9 cellular contexts compared by ENCODE assay signal in the genomic region with DNA sequence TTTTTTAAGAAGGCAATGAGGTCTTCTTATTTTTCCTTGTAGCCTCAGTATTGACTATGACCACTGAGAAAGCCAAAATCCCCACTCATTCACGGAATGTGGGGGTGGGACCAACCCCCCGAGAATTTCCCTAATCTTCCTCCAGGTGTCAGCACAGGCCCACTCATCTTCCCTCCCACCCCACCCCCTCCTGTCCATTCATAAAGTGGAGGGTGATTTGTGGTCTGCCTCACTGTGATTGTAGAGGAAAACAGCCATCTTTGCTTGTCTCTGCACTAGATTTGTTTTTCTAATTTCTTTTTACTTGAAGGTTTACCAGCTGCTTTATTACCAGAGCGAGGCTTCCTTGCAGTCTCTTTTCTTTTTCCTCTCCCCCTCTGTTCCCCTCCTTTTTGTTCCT.
DNase-seq lines count a peak whose midpoint lies in the region; ATAC-seq lines count a peak whose summit lies in the region.
"Had no signal": no experiment of that assay in that cellular context is flagged by ENCODE, and none has a peak within 500 bp of the region (broad histone marks: within the 10 kb centered on the region; RNA-seq: fewer than 3 reads in every experiment).

No MANE protein-coding gene starts in this region.

- peaks cover 75% of the 10 kb centered on the region for H3K4me1 Mint-ChIP-seq in activated CD4-positive, alpha-beta T cell treated with anti-CD3 and anti-CD28 coated beads for 36 hours
- peaks cover 21 to 38% (median 33%) of the 10 kb centered on the region in 4 donors for H3K4me1 Mint-ChIP-seq in naive thymus-derived CD8-positive, alpha-beta T cell

- in situ Hi-C loops in KBM-7 (cut with MboI; ENCODE audit: low pct_unique_long_range_greater_than_20kb, low sequenced_read_pairs): no loop called here

- peak overlapping the region; percentile 92 for H3K27ac Mint-ChIP-seq in activated CD4-positive, alpha-beta T cell treated with anti-CD3 and anti-CD28 coated beads for 36 hours
- peak overlapping the region in 6 of 10 donors; percentile 10 to 64 (median 28) for H3K27ac Mint-ChIP-seq in naive thymus-derived CD8-positive, alpha-beta T cell

- no peaks in the 10 kb centered on the region for H3K36me3 Mint-ChIP-seq in activated CD4-positive, alpha-beta T cell treated with anti-CD3 and anti-CD28 coated beads for 36 hours (ENCODE audit: low read depth)
- no peaks in the 10 kb centered on the region for H3K36me3 Mint-ChIP-seq in naive thymus-derived CD8-positive, alpha-beta T cell

- H3K9me3 Mint-ChIP-seq in activated CD4-positive, alpha-beta T cell treated with anti-CD3 and anti-CD28 coated beads for 36 hours (ENCODE audit: low read depth): no peaks in the 10 kb centered on the region
- no peaks in the 10 kb centered on the region for H3K9me3 Mint-ChIP-seq in naive thymus-derived CD8-positive, alpha-beta T cell

- peak overlapping the region; percentile 58 for H3K4me3 Mint-ChIP-seq in activated CD4-positive, alpha-beta T cell treated with anti-CD3 and anti-CD28 coated beads for 36 hours
- peak overlapping the region; percentile 50 to 85 (median 77) for H3K4me3 Mint-ChIP-seq in naive thymus-derived CD8-positive, alpha-beta T cell

- CTCF ChIA-PET in activated CD4-positive, alpha-beta T cell treated with anti-CD3 and anti-CD28 coated beads for 36 hours (lab: Charles Lee): interaction anchor here (0.7 to 2.5 kb wide), 8 partner anchors 33 to 147 kb away, joined by 3 to 12 read pairs (median 3); no protein-coding TSS in a partner anchor

- H3K27me3 Mint-ChIP-seq in activated CD4-positive, alpha-beta T cell treated with anti-CD3 and anti-CD28 coated beads for 36 hours: peaks cover 2% of the 10 kb centered on the region
- H3K27me3 Mint-ChIP-seq in naive thymus-derived CD8-positive, alpha-beta T cell: peaks cover 0 to 2% (median 0%) of the 10 kb centered on the region in 5 donors

- intact Hi-C loops in activated CD4-positive, alpha-beta T cell treated with anti-CD3 and anti-CD28 coated beads for 36 hours (cut with DNase I, micrococcal nuclease): loop anchor here (1.0 to 10.0 kb wide), 14 partner anchors 36 to 1574 kb away; a partner anchor contains a TSS

- ATAC-seq in activated CD4-positive, alpha-beta T cell treated with anti-CD3 and anti-CD28 coated beads for 36 hours: peak; percentile 30
- peak; percentile 73 to 83 for ATAC-seq in naive thymus-derived CD8-positive, alpha-beta T cell
- ATAC-seq in HG03095 (IDR thresholded peaks at IDR 0.05; ENCODE audit: unreplicated experiment): no peak

- POLR2A ChIA-PET in activated CD4-positive, alpha-beta T cell treated with anti-CD3 and anti-CD28 coated beads for 36 hours (lab: Charles Lee): no interaction called here
- POLR2A ChIA-PET in naive thymus-derived CD8-positive, alpha-beta T cell (lab: Charles Lee): no interaction called here

- DNase-seq in activated CD4-positive, alpha-beta T cell treated with anti-CD3 and anti-CD28 coated beads for 36 hours: peak; percentile 74
- DNase-seq in activated CD4-positive, alpha-beta T cell treated with anti-CD3 and anti-CD28 coated beads for 1 hour: no peak
- DNase-seq in KBM-7 (peak; percentile 32), T-helper 9 cell (peak; percentile 26), ecto neural progenitor cell (ENCODE audit: low spot score) (peak; percentile 59), NCI-H2029 treated with DMSO at 0.1 percent for 48 hours (lab: John Stamatoyannopoulos, UW) (no peak)
- DNase-seq in naive thymus-derived CD8-positive, alpha-beta T cell: peak; percentile 10 to 75 (median 46)
- DNase-seq: upper lobe of left lung had no signal

Comparison
In these comparisons a context has a peak if more than half of its experiments do, and no peak if none do; other contexts are left out.
1. DNase-seq: peak in activated CD4-positive, alpha-beta T cell treated with anti-CD3 and anti-CD28 coated beads for 36 hours (single experiment), KBM-7 (single experiment), T-helper 9 cell (single experiment), ecto neural progenitor cell (single experiment) and naive thymus-derived CD8-positive, alpha-beta T cell (10 of 10); none in activated CD4-positive, alpha-beta T cell treated with anti-CD3 and anti-CD28 coated beads for 1 hour (single experiment) and NCI-H2029 treated with DMSO at 0.1 percent for 48 hours (single experiment).